Comparison of ENCODE assay signal across 28 cellular contexts in the genomic region with DNA sequence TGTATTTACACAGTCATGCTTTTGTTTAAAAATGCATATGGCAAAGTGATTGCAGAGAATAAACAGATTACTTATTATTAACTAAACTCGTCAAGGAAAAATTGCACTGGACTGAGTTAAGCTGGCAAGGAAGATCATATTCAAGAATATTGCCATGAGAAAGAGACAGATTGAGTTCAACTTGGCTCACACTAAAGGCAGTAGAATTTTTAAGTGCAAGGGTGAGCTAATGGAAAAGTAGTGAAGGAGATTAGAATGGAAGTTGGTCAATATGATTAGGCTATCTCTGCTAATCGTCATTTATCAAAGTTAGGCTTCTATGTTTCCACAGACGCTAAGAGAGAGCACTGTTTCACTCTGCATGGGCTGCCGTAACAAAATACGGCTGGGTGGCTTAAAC.
"Had no signal": no experiment of that assay in that cellular context is flagged by ENCODE, and none has a peak within 500 bp of the region (broad histone marks: within the 10 kb centered on the region; RNA-seq: fewer than 3 reads in every experiment).

No MANE protein-coding gene starts in this region.

- H3K4me3 ChIP-seq: colonic mucosa, esophagus squamous epithelium, gastrocnemius medialis, heart right ventricle, left lung, lower lobe of right lung, mucosa of descending colon had no signal

- H3K27ac Mint-ChIP-seq: dendritic cell treated with granulocyte-macrophage colony-stimulating factor and Interleukin-4, amounts not matched to agents 40 ng/mL and 50 ng/mL, for 4 days; effector memory CD8-positive, alpha-beta T cell; endodermal cell; mesothelial cell of epicardium; naive B cell had no signal

- H3K27me3 Mint-ChIP-seq: dendritic cell treated with granulocyte-macrophage colony-stimulating factor and Interleukin-4, amounts not matched to agents 40 ng/mL and 50 ng/mL, for 4 days; effector memory CD8-positive, alpha-beta T cell; naive B cell had no signal

- H3K36me3 Mint-ChIP-seq: mesothelial cell of epicardium, naive B cell had no signal

- H3K9me3 ChIP-seq: colonic mucosa, esophagus squamous epithelium, gastrocnemius medialis, heart right ventricle, left lung, lower lobe of right lung, mucosa of descending colon had no signal

- H3K4me1 ChIP-seq: colonic mucosa, esophagus squamous epithelium, gastrocnemius medialis, heart right ventricle, left lung, lower lobe of right lung had no signal

- H3K4me1 Mint-ChIP-seq: naive B cell had no signal

- H3K36me3 ChIP-seq: colonic mucosa, esophagus squamous epithelium, gastrocnemius medialis, heart right ventricle, left lung, lower lobe of right lung had no signal

- FAIRE-seq: endometrium, islet of Langerhans, keratinocyte had no signal

- ATAC-seq: effector memory CD8-positive, alpha-beta T cell; esophagus mucosa; gastrocnemius medialis; heart right ventricle; left cardiac atrium; left lung; left ventricle myocardium superior; lower lobe of right lung; mucosa of descending colon had no signal

- H3K27ac ChIP-seq: colonic mucosa, epithelial cell of prostate, esophagus squamous epithelium, gastrocnemius medialis, heart right ventricle, left lung, lower lobe of right lung had no signal

- H3K4me3 Mint-ChIP-seq: dendritic cell treated with granulocyte-macrophage colony-stimulating factor and Interleukin-4, amounts not matched to agents 40 ng/mL and 50 ng/mL, for 4 days; effector memory CD8-positive, alpha-beta T cell; endodermal cell; mesothelial cell of epicardium; naive B cell had no signal

- DNase-seq: colonic mucosa; cortex of kidney; effector CD8-positive, alpha-beta T cell; effector memory CD8-positive, alpha-beta T cell; endodermal cell; erythroblast; esophagus squamous epithelium; foreskin fibroblast; foreskin melanocyte; gastrocnemius medialis; glutamatergic neuron; head of caudate nucleus; heart right ventricle; hippocampal formation; left cardiac atrium; left lung; left ventricle myocardium superior; lower lobe of right lung; mesenchymal stem cell; mucosa of descending colon; naive B cell had no signal

- H3K9me3 Mint-ChIP-seq: dendritic cell treated with granulocyte-macrophage colony-stimulating factor and Interleukin-4, amounts not matched to agents 40 ng/mL and 50 ng/mL, for 4 days; endodermal cell; mesothelial cell of epicardium had no signal

- H3K27me3 ChIP-seq: colonic mucosa, esophagus squamous epithelium, gastrocnemius medialis, left lung had no signal
